In genomic region chr6:18155864-18156396, GRCh38 we compare ENCODE assay signal across 8 cellular contexts. TPM values are rescaled to one million over a fixed set of nuclear protein-coding genes. Genes with fewer than 3 reads are reported as not detected.
DNase-seq lines count a peak whose midpoint lies in the region; ATAC-seq, FAIRE-seq and TF ChIP-seq lines count a peak whose summit lies in the region.

No MANE protein-coding gene starts in this region.

- ATAC-seq in HG02973 (IDR thresholded peaks at IDR 0.05; ENCODE audit: unreplicated experiment): peak; percentile 31

- DNase-seq in A172 (ENCODE audit: low spot score) (peak; percentile 63), GM18507 (ENCODE audit: extremely low spot score, insufficient read length, low read depth) (peak; percentile 30), NCI-H187 (lab: John Stamatoyannopoulos, UW) (peak; percentile 32 to 44), T-helper 9 cell (peak; percentile 28), bronchial epithelial cell (ENCODE audit: low read depth) (peak; percentile 95), kidney epithelial cell (ENCODE audit: low read depth) (no peak)
- DNase-seq in stimulated activated CD4-positive, alpha-beta T cell treated with anti-CD3 and anti-CD28 coated beads, Interleukin-1b, Interleukin-23, amount 100 ng/mL, for 1 hour (ENCODE audit: low read depth in 2 of 2): peak; percentile 2 to 15

- H3K36me3 ChIP-seq in bronchial epithelial cell (ENCODE audit: control insufficient read depth, insufficient read depth, low read length) (peaks cover 1% of the 10 kb centered on the region), kidney epithelial cell (ENCODE audit: control insufficient read depth, insufficient read depth, low read length) (no peaks in the 10 kb centered on the region)

- H3K4me3 ChIP-seq in bronchial epithelial cell (ENCODE audit: low read depth, low read length) (peak overlapping the region; percentile 98), kidney epithelial cell (ENCODE audit: low read depth, low read length) (peak overlapping the region; percentile 86)

- peak; percentile 96 for FAIRE-seq in GM18507 (lab: Jason Lieb, UNC)
- no peak for FAIRE-seq in bronchial epithelial cell (lab: Jason Lieb, UNC)

- TF ChIP-seq CTCF in bronchial epithelial cell (IDR thresholded peaks at IDR 0.05; ENCODE audit: insufficient read depth, low read length, severe bottlenecking) (peak; percentile 63), kidney epithelial cell (IDR thresholded peaks at IDR 0.05; ENCODE audit: insufficient read depth, low read length, poor library complexity, severe bottlenecking) (peak; percentile 54)

- H3K27me3 ChIP-seq in bronchial epithelial cell (ENCODE audit: control insufficient read depth, insufficient read depth, low read length): no peaks in the 10 kb centered on the region
- H3K27me3 ChIP-seq in kidney epithelial cell (ENCODE audit: control insufficient read depth, insufficient read depth, low read length): no peaks in the 10 kb centered on the region

RNA-seq across cellular contexts. Expression of gene KDM1B, which starts 0.7 kb away (rescaled TPM):
- 9.3 and 11.2 TPM in 2 replicates for total RNA-seq in A172 (2014; rRNA removed; shearing (Covaris generic))
- total RNA-seq in bronchial epithelial cell (21.1 and 34.1 TPM in 2 replicates), kidney epithelial cell (22.9 and 24.3 TPM in 2 replicates)

RNA-seq across cellular contexts. Expression of gene TPMT, which starts 1.1 kb away (rescaled TPM):
- total RNA-seq in A172 (2014; rRNA removed; shearing (Covaris generic)): 15.4 and 17.9 TPM in 2 replicates
- 18.2 and 35.7 TPM in 2 replicates for total RNA-seq in bronchial epithelial cell
- total RNA-seq in kidney epithelial cell: 12.4 and 14.9 TPM in 2 replicates

RNA-seq across cellular contexts. Expression of gene NHLRC1, which starts 33.5 kb away (rescaled TPM):
- total RNA-seq in A172 (2014; rRNA removed; shearing (Covaris generic)): not detected in 2 replicates
- total RNA-seq in bronchial epithelial cell: 1.6 and 1.8 TPM in 2 replicates
- 3.1 and 4.5 TPM in 2 replicates for total RNA-seq in kidney epithelial cell
